16 cellular contexts compared by ENCODE assay signal in the genomic region with DNA sequence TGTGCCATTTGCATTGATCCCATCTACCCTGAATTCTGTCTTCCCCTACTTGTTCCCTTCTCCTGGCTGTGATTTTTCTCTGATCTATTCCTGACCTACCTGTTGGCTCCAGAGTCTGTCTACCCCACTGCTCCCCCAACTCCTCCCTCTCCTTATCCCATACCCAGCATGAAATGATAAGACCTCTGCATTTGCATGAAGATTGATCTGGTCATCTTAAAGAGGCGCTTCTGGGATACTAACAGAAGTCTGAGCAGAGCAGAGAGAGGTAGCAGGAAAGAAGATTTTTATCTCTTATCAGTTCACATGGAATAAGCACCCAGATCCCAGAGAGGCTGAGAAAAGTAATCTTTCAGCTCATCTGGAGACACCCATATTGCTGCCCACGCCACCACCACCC. TPM values are rescaled to one million over a fixed set of nuclear protein-coding genes. Genes with fewer than 3 reads are reported as not detected.
DNase-seq lines count a peak whose midpoint lies in the region; ATAC-seq and TF ChIP-seq lines count a peak whose summit lies in the region.
"Had no signal": no experiment of that assay in that cellular context is flagged by ENCODE, and none has a peak within 500 bp of the region (broad histone marks: within the 10 kb centered on the region; RNA-seq: fewer than 3 reads in every experiment).

No MANE protein-coding gene starts in this region.

- no peak overlapping the region for H3K4me3 Mint-ChIP-seq in CD4-positive, CD25-positive, alpha-beta regulatory T cell
- peak overlapping the region; percentile 24 for H3K4me3 Mint-ChIP-seq in endothelial cell (ENCODE audit: unreplicated experiment)
- H3K4me3 Mint-ChIP-seq: CD4-positive, alpha-beta memory T cell had no signal

- 91 to 98% methylated on average over 2 of the region's 2 CpGs for WGBS in thyroid gland, 2 donors

- no peak overlapping the region for H3K4me3 ChIP-seq in CD4-positive, CD25-positive, alpha-beta regulatory T cell (ENCODE audit: low read depth, low read length)
- H3K4me3 ChIP-seq in thyroid gland (replicated peaks in 1 of 3), result no peak overlapping the region
- H3K4me3 ChIP-seq: A549 had no signal

- no peak for ATAC-seq in CD4-positive, CD25-positive, alpha-beta regulatory T cell (ENCODE audit: low read depth in 2 of 2)
- no peak for ATAC-seq in sciatic nerve
- ATAC-seq: A549, HCT116 had no signal

- peaks cover 32% of the 10 kb centered on the region for H3K36me3 Mint-ChIP-seq in CD4-positive, CD25-positive, alpha-beta regulatory T cell
- H3K36me3 Mint-ChIP-seq in endothelial cell (ENCODE audit: low read depth, unreplicated experiment), result peaks cover 46% of the 10 kb centered on the region

- H3K27me3 ChIP-seq in CD4-positive, CD25-positive, alpha-beta regulatory T cell (ENCODE audit: control insufficient read depth, insufficient read depth, low read length), result no peaks in the 10 kb centered on the region
- no peaks in the 10 kb centered on the region for H3K27me3 ChIP-seq in thyroid gland

- intact Hi-C loops in thyroid gland (cut with DNase I) (no loop called here), sciatic nerve (cut with DNase I) (no loop called here)

- no peak for DNase-seq in CD4-positive, CD25-positive, alpha-beta regulatory T cell
- DNase-seq in SK-N-DZ (ENCODE audit: low spot score) (peak; percentile 29), endothelial cell (ENCODE audit: low spot score) (no peak), thyroid gland (no peak), NOMO-1 treated with DMSO at 0.1 percent for 48 hours (lab: John Stamatoyannopoulos, UW; ENCODE audit: unreplicated experiment) (no peak), sciatic nerve (ENCODE audit: low spot score) (no peak), globus pallidus (ENCODE audit: low spot score) (no peak)
- DNase-seq: AML-193; CD4-positive, alpha-beta memory T cell; DMS153; GF-D8; GOT3; H7 had no signal

- no peaks in the 10 kb centered on the region for H3K9me3 Mint-ChIP-seq in CD4-positive, CD25-positive, alpha-beta regulatory T cell
- H3K9me3 Mint-ChIP-seq in endothelial cell (ENCODE audit: unreplicated experiment), result no peaks in the 10 kb centered on the region
- H3K9me3 Mint-ChIP-seq: CD4-positive, alpha-beta memory T cell had no signal

- H3K36me3 ChIP-seq in CD4-positive, CD25-positive, alpha-beta regulatory T cell (ENCODE audit: control insufficient read depth, insufficient read depth, low read length), result peaks cover 7% of the 10 kb centered on the region
- H3K36me3 ChIP-seq in thyroid gland, result no peaks in the 10 kb centered on the region

- no peaks in the 10 kb centered on the region for H3K4me1 ChIP-seq in CD4-positive, CD25-positive, alpha-beta regulatory T cell (ENCODE audit: control insufficient read depth, insufficient read depth, low read length, poor library complexity, severe bottlenecking)
- peaks cover 16 to 17% of the 10 kb centered on the region in 2 donors for H3K4me1 ChIP-seq in thyroid gland
- H3K4me1 ChIP-seq: A549 had no signal

- no peak for TF ChIP-seq POLR2A in thyroid gland (IDR thresholded peaks at IDR 0.05)

- H3K27ac Mint-ChIP-seq in CD4-positive, CD25-positive, alpha-beta regulatory T cell, result peak overlapping the region in 2 of 3 donors; percentile 27 to 83
- H3K27ac Mint-ChIP-seq in endothelial cell (ENCODE audit: unreplicated experiment), result no peak overlapping the region

- no peak overlapping the region for H3K27ac ChIP-seq in CD4-positive, CD25-positive, alpha-beta regulatory T cell (ENCODE audit: insufficient read depth, low read length, poor library complexity, severe bottlenecking)
- H3K27ac ChIP-seq in thyroid gland, result peak overlapping the region; percentile 36 to 66 (median 38)
- H3K27ac ChIP-seq: 22Rv1, A549 had no signal

- no peaks in the 10 kb centered on the region for H3K27me3 Mint-ChIP-seq in CD4-positive, CD25-positive, alpha-beta regulatory T cell
- H3K27me3 Mint-ChIP-seq in endothelial cell (ENCODE audit: unreplicated experiment), result no peaks in the 10 kb centered on the region
- H3K27me3 Mint-ChIP-seq: CD4-positive, alpha-beta memory T cell had no signal

- TF ChIP-seq CTCF in endothelial cell (IDR thresholded peaks at IDR 0.05; ENCODE audit: unreplicated experiment), result no peak
- no peak for TF ChIP-seq CTCF in thyroid gland (IDR thresholded peaks at IDR 0.05)

- H3K4me1 Mint-ChIP-seq in CD4-positive, CD25-positive, alpha-beta regulatory T cell, result peaks cover 0 to 7% (median under 1%) of the 10 kb centered on the region in 4 donors
- no peaks in the 10 kb centered on the region for H3K4me1 Mint-ChIP-seq in endothelial cell (ENCODE audit: unreplicated experiment)

- no peaks in the 10 kb centered on the region for H3K9me3 ChIP-seq in CD4-positive, CD25-positive, alpha-beta regulatory T cell (ENCODE audit: control insufficient read depth in 2 of 2, low read length in 2 of 2)
- no peaks in the 10 kb centered on the region for H3K9me3 ChIP-seq in thyroid gland
- H3K9me3 ChIP-seq: A549 had no signal

RNA-seq across cellular contexts. Expression of a gene that starts 18.3 kb away (rescaled TPM):
- 55.7 TPM for total RNA-seq in CD4-positive, CD25-positive, alpha-beta regulatory T cell
- polyA plus RNA-seq in CD4-positive, CD25-positive, alpha-beta regulatory T cell, result 100 to 1,000 TPM; 106 to 175 (median 139) TPM
- 20.3 and 26.8 TPM in 2 replicates for polyA plus RNA-seq in SK-N-DZ (2014; cell fraction: cytosol; rRNA removed)
- polyA plus RNA-seq in SK-N-DZ (2014; cell fraction: nucleus; rRNA removed), result 8.6 and 12.2 TPM in 2 replicates
- total RNA-seq in endothelial cell (ENCODE audit: unreplicated experiment) (6.3 TPM), thyroid gland (10 to 100 TPM; 15.6 to 25.1 (median 20.4) TPM), sciatic nerve (14.8 TPM)

RNA-seq across cellular contexts. Expression of a gene that starts 51.0 kb away (rescaled TPM):
- total RNA-seq in CD4-positive, CD25-positive, alpha-beta regulatory T cell, result 1.4 TPM
- polyA plus RNA-seq in CD4-positive, CD25-positive, alpha-beta regulatory T cell, result under 1 TPM in 1 of 4 donors, not detected in 3; 0.38 TPM
- polyA plus RNA-seq in SK-N-DZ (2014; cell fraction: cytosol; rRNA removed), result 0.06 TPM in 1 of 2 replicates, not detected in the other
- 0.09 TPM in 1 of 2 replicates, not detected in the other for polyA plus RNA-seq in SK-N-DZ (2014; cell fraction: nucleus; rRNA removed)
- total RNA-seq in endothelial cell (ENCODE audit: unreplicated experiment) (not detected), thyroid gland (under 1 TPM in 1 of 4 donors, not detected in 3; 0.40 TPM), sciatic nerve (not detected)
- total RNA-seq: CD4-positive, alpha-beta memory T cell had no signal
- polyA plus RNA-seq: A549; CD4-positive, alpha-beta memory T cell had no signal
